14 cellular contexts compared by ENCODE assay signal in the genomic region with DNA sequence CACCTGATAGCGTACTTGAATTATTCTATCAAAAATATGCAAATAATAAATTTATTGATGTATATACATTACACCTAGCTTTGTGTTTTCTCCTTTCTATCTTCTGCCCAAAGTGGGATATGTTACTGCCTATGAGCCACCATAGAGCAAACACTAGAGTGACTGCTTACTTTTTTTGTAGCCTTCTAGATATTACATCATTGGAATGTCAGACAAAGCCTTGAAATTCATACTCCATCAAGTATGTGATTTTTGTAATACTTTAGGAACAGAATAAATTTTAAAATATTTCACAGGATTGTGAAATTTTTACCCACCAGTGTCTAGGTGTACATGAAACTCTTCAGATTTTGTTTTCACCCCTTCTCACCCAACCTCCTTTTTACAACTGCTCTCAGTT.
"Had no signal": no experiment of that assay in that cellular context is flagged by ENCODE, and none has a peak within 500 bp of the region (broad histone marks: within the 10 kb centered on the region; RNA-seq: fewer than 3 reads in every experiment).

No MANE protein-coding gene starts in this region.

- H3K4me3 ChIP-seq: coronary artery, esophagus muscularis mucosa, left ventricle myocardium inferior, SK-N-MC, upper lobe of left lung had no signal

- ATAC-seq: activated CD4-positive, CD25-positive, alpha-beta regulatory T cell treated with anti-CD3 and anti-CD28 coated beads, Interleukin-2, amount 50 U/mL, for 24 hours; natural killer cell; right cardiac atrium; stimulated activated naive CD8-positive, alpha-beta T cell treated with anti-CD3 and anti-CD28 coated beads, Interleukin-15, Interleukin-2, amounts not matched to agents 100 U/mL and 50 U/mL, for 24 hours had no signal

- H3K4me1 ChIP-seq: upper lobe of left lung had no signal

- DNase-seq: activated CD4-positive, alpha-beta T cell treated with anti-CD3 and anti-CD28 coated beads, Interleukin-2, amount 50 U/mL, for 1 hour; activated naive CD4-positive, alpha-beta T cell treated with anti-CD3 and anti-CD28 coated beads for 36 hours; caudate nucleus; effector CD4-positive, alpha-beta T cell; left ventricle myocardium inferior; natural killer cell; right cardiac atrium; stimulated activated naive CD8-positive, alpha-beta T cell treated with anti-CD3 and anti-CD28 coated beads, Interleukin-15, Interleukin-2, amounts not matched to agents 100 U/mL and 50 U/mL, for 24 hours; upper lobe of left lung had no signal

- H3K36me3 ChIP-seq: esophagus muscularis mucosa, left ventricle myocardium inferior, neutrophil, upper lobe of left lung had no signal

- H3K27ac ChIP-seq: coronary artery, esophagus muscularis mucosa, left ventricle myocardium inferior, neutrophil, SK-N-MC, upper lobe of left lung had no signal

- H3K27me3 ChIP-seq: esophagus muscularis mucosa, neutrophil, upper lobe of left lung had no signal
